ENCODE assay signal across 9 cellular contexts in the genomic region with DNA sequence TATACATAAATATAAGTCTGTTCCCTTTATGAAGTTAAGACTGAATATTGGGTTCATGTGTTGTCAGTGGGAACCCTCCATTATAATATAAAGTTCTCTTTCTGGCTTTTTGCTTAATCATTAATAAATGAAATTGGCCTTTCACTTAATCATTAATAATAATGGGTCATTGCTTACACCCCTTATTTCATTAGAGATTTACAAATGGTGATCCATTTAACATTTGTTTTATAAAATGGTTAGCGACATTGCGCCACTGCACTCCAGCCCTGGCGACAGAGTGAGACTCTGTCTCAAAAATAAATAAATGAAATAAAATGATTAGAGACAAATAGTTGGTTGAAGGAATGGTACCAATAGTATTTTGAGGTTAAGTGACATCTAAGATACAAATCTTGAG. TPM values are rescaled to one million over a fixed set of nuclear protein-coding genes. Genes with fewer than 3 reads are reported as not detected.
"Had no signal": no experiment of that assay in that cellular context is flagged by ENCODE, and none has a peak within 500 bp of the region (broad histone marks: within the 10 kb centered on the region; RNA-seq: fewer than 3 reads in every experiment).

No MANE protein-coding gene starts in this region.

- H3K4me2 ChIP-seq: KMS-11 had no signal

- H3K27ac ChIP-seq: HL-60, KMS-11 had no signal

- H3K9ac ChIP-seq: KMS-11 had no signal

- ATAC-seq: HepG2 had no signal

- FAIRE-seq: HepG2 had no signal

- DNase-seq: IMR-90, KBM-7, KG1 had no signal

RNA-seq across cellular contexts. Expression of a gene that starts 18.5 kb away (rescaled TPM):
- total RNA-seq: HepG2, HT-29, HT1080, IMR-90 had no signal
- polyA plus RNA-seq: HepG2 had no signal

RNA-seq across cellular contexts. Expression of a gene that starts 43.4 kb away (rescaled TPM):
- total RNA-seq: HepG2, HT-29, HT1080, IMR-90 had no signal
- polyA plus RNA-seq: HepG2, IMR-90 had no signal

RNA-seq across cellular contexts. Expression of a gene that starts 50.6 kb away (rescaled TPM):
- total RNA-seq: HepG2, HT-29, HT1080, IMR-90 had no signal
- polyA plus RNA-seq: HepG2, IgD-negative memory B cell, IMR-90 had no signal
